Comparison of ENCODE assay signal across 8 cellular contexts in the genomic region with DNA sequence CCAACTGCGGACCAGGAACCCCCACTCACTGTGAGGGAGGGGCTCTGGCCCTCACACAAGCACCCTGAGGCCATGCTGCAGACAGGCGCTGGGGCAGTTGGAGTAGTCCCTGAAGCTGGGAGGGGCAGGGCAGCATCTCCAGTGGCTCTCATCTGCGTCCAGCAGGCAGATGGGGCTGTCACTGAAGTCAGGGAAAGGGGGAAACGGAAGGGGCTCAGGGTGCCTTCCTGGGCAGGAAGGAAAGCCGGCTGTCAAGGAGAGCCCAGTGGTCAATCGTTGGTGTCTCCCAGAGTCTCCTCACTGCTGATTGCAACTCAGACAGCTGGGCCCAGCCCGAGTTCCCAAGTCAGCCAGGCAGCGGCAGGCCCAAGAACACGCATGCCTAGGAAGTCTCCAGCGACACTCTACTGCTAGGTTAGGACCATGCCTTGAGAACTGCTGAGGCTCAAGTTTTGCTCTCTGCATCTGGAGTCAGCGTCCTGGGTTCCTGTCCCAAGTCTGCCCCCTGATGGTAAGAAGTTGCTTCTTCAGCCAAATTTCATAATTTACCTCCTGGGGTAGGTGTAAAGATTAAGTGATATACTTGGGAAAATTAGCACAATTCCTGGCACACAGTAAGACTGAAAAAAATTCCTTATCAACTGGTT. TPM values are rescaled to one million over a fixed set of nuclear protein-coding genes. Genes with fewer than 3 reads are reported as not detected.
DNase-seq lines count a peak whose midpoint lies in the region; ATAC-seq, FAIRE-seq and TF ChIP-seq lines count a peak whose summit lies in the region.

No MANE protein-coding gene starts in this region.

- no TSS peak for BruUV-seq in Calu3 (replicated peaks; lab: Mats Ljungman, UMichigan)

- H3K4me3 Mint-ChIP-seq in Calu3 (ENCODE audit: low read depth, unreplicated experiment) = no peak overlapping the region

- no peak overlapping the region for H3K27ac Mint-ChIP-seq in Calu3 (ENCODE audit: unreplicated experiment)

- intact Hi-C loops in Calu3 (cut with micrococcal nuclease; ENCODE audit: unreplicated experiment) = loop anchor here (1.0 kb wide), 2 partner anchors 40 to 75 kb away; no protein-coding TSS in a partner anchor

- H3K36me3 Mint-ChIP-seq in Calu3 (ENCODE audit: insufficient read depth, unreplicated experiment) = no peaks in the 10 kb centered on the region

- peak; percentile 50 for TF ChIP-seq CTCF in Calu3 (IDR thresholded peaks at IDR 0.05; ENCODE audit: unreplicated experiment)

- peak; percentile 94 for TF ChIP-seq RAD21 in Ishikawa (IDR thresholded peaks at IDR 0.05; ENCODE audit: low read depth)

- no peak for TF ChIP-seq EP300 in Ishikawa (IDR thresholded peaks at IDR 0.05; ENCODE audit: borderline replicate concordance)

- ATAC-seq in GM21390 (IDR thresholded peaks at IDR 0.05; ENCODE audit: unreplicated experiment) = peak; percentile 81

- H3K9me3 Mint-ChIP-seq in Calu3 (ENCODE audit: low read depth, unreplicated experiment) = peaks cover 6% of the 10 kb centered on the region

- CTCF ChIA-PET in Calu3 (lab: Charles Lee) = no interaction called here

- peaks cover 21% of the 10 kb centered on the region for H3K27me3 Mint-ChIP-seq in Calu3 (ENCODE audit: unreplicated experiment)

- H3K4me1 Mint-ChIP-seq in Calu3 (ENCODE audit: low read depth, unreplicated experiment) = no peaks in the 10 kb centered on the region

- FAIRE-seq in urothelium cell line (lab: Jason Lieb, UNC) = no peak

- DNase-seq in Calu3 (peak; percentile 55), SHP77 (lab: John Stamatoyannopoulos, UW) (peak; percentile 58 to 69), foreskin melanocyte (peak; percentile 61), occipital lobe (lab: John Stamatoyannopoulos, UW) (peak; percentile 6), urothelium cell line (ENCODE audit: low spot score) (peak; percentile 59)
- peak; percentile 25 for DNase-seq in activated T-helper 9 cell treated with anti-CD3 and anti-CD28 coated beads, Interleukin-2, amount 50 U/mL, for 16 hours (ENCODE audit: low read depth)

TF ChIP-seq in Ishikawa, 13 proteins besides CTCF, POLR2A, EP300 and RAD21:
- no peak for TF ChIP-seq FOXM1 (IDR thresholded peaks at IDR 0.05; ENCODE audit: borderline replicate concordance, low read depth)
- TF ChIP-seq, protein P1, sequence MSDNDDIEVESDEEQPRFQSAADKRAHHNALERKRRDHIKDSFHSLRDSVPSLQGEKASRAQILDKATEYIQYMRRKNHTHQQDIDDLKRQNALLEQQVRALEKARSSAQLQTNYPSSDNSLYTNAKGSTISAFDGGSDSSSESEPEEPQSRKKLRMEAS (IDR thresholded peaks at IDR 0.05) = peak; percentile 40; the same call in 1 of the 2 replicates

RNA-seq across cellular contexts. Expression of a gene that starts 27.4 kb away (rescaled TPM):
- not detected in 2 replicates for total RNA-seq in Calu3 (2022)
- total RNA-seq in occipital lobe = not detected

RNA-seq across cellular contexts. Expression of a gene that starts 35.0 kb away (rescaled TPM):
- total RNA-seq in Calu3 (2022) (not detected in 2 replicates), occipital lobe (not detected)

Comparison
In these comparisons a context has a peak if more than half of its experiments do, and no peak if none do; other contexts are left out.
1. Peak in every context shown above with its lines: DNase-seq and ATAC-seq.
2. DNase-seq: peak in every context shown above with its lines; median percentile 64 in SHP77; 61 in foreskin melanocyte; 59 in urothelium cell line; 55 in Calu3; 25 in activated T-helper 9 cell treated with anti-CD3 and anti-CD28 coated beads, Interleukin-2, amount 50 U/mL, for 16 hours; 6 in occipital lobe.